In the genomic region with DNA sequence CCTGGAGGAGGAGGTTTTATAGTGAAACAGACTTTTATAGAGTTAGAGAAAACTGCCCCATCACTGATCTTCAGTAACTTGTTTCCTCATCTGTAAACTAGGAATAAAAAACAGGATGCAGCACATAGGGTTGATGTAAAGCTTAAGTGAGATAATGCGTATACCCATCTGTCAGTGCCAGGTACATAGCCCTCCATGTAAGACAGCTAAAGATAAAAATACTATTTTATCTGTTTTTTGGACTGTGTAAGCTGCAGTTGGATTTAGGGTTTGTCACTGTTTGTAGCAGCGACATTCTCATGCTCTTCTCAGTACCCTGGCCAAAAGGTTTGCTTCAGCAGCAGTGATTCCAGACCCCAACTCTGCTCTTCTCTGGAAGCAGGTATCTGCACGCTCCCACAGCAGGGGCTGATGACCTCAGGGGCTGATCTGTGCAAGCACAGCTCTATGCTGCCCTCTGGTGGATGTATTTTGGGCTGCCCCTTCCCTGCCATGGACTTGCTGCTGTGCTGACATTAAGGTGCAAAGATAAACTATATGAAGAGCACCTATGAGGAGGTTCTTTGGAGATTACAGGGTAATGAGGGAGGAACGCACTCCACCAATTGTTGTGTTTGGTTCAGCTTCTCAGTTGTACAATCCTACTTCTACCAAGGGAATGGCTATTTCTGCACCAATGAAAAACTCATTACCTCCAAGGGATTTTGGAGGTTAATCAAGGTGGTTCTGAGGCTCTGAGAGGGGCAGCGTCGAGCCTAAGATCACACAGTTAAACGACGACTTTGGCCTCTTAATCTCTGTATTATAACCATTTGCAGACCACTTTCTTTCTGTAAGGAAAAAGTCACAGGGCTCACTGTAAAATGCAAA, we compare ENCODE assay signal across 2 cellular contexts.
TF ChIP-seq lines count a peak whose summit lies in the region.

No MANE protein-coding gene starts in this region.

TF ChIP-seq in HCT116, 20 proteins besides CTCF, POLR2A, EP300 and RAD21 (continued from another document):
- no peak for TF ChIP-seq POLR2AphosphoS5 (IDR thresholded peaks at IDR 0.05; ENCODE audit: low read depth, low read length)
- TF ChIP-seq, protein P1, sequence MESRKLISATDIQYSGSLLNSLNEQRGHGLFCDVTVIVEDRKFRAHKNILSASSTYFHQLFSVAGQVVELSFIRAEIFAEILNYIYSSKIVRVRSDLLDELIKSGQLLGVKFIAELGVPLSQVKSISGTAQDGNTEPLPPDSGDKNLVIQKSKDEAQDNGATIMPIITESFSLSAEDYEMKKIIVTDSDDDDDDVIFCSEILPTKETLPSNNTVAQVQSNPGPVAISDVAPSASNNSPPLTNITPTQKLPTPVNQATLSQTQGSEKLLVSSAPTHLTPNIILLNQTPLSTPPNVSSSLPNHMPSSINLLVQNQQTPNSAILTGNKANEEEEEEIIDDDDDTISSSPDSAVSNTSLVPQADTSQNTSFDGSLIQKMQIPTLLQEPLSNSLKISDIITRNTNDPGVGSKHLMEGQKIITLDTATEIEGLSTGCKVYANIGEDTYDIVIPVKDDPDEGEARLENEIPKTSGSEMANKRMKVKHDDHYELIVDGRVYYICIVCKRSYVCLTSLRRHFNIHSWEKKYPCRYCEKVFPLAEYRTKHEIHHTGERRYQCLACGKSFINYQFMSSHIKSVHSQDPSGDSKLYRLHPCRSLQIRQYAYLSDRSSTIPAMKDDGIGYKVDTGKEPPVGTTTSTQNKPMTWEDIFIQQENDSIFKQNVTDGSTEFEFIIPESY (IDR thresholded peaks at IDR 0.05; ENCODE audit: extremely low read depth, insufficient replicate concordance, low read length), result no peak

TF ChIP-seq in SK-N-SH treated with all-trans-retinoic acid at 6 μM for 48 hours, 23 proteins besides CTCF, POLR2A, EP300 and RAD21 (continued from another document):
- TF ChIP-seq, protein P2, sequence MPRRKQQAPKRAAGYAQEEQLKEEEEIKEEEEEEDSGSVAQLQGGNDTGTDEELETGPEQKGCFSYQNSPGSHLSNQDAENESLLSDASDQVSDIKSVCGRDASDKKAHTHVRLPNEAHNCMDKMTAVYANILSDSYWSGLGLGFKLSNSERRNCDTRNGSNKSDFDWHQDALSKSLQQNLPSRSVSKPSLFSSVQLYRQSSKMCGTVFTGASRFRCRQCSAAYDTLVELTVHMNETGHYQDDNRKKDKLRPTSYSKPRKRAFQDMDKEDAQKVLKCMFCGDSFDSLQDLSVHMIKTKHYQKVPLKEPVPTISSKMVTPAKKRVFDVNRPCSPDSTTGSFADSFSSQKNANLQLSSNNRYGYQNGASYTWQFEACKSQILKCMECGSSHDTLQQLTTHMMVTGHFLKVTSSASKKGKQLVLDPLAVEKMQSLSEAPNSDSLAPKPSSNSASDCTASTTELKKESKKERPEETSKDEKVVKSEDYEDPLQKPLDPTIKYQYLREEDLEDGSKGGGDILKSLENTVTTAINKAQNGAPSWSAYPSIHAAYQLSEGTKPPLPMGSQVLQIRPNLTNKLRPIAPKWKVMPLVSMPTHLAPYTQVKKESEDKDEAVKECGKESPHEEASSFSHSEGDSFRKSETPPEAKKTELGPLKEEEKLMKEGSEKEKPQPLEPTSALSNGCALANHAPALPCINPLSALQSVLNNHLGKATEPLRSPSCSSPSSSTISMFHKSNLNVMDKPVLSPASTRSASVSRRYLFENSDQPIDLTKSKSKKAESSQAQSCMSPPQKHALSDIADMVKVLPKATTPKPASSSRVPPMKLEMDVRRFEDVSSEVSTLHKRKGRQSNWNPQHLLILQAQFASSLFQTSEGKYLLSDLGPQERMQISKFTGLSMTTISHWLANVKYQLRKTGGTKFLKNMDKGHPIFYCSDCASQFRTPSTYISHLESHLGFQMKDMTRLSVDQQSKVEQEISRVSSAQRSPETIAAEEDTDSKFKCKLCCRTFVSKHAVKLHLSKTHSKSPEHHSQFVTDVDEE (CRISPR knock-in tag; IDR thresholded peaks at IDR 0.05), result no peak
- TF ChIP-seq PATZ1 (CRISPR knock-in tag; IDR thresholded peaks at IDR 0.05; ENCODE audit: borderline replicate concordance) (no peak), ESRRG (CRISPR knock-in tag; IDR thresholded peaks at IDR 0.05) (no peak), GLIS3 (CRISPR knock-in tag; IDR thresholded peaks at IDR 0.05) (no peak), ARNTL (CRISPR knock-in tag; IDR thresholded peaks at IDR 0.05; ENCODE audit: borderline replicate concordance, low read depth) (no peak), SNAI2 (CRISPR knock-in tag; IDR thresholded peaks at IDR 0.05) (no peak), ZC3H10 (CRISPR knock-in tag; IDR thresholded peaks at IDR 0.05) (no peak), ZNF565 (CRISPR knock-in tag; conservative IDR thresholded peaks at IDR 0.05; ENCODE audit: low read depth) (no peak), ZFP30 (CRISPR knock-in tag; IDR thresholded peaks at IDR 0.05) (no peak), ZNF70 (CRISPR knock-in tag; IDR thresholded peaks at IDR 0.05) (no peak)
- TF ChIP-seq, protein P3, sequence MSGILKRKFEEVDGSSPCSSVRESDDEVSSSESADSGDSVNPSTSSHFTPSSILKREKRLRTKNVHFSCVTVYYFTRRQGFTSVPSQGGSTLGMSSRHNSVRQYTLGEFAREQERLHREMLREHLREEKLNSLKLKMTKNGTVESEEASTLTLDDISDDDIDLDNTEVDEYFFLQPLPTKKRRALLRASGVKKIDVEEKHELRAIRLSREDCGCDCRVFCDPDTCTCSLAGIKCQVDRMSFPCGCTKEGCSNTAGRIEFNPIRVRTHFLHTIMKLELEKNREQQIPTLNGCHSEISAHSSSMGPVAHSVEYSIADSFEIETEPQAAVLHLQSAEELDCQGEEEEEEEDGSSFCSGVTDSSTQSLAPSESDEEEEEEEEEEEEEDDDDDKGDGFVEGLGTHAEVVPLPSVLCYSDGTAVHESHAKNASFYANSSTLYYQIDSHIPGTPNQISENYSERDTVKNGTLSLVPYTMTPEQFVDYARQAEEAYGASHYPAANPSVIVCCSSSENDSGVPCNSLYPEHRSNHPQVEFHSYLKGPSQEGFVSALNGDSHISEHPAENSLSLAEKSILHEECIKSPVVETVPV (CRISPR knock-in tag; IDR thresholded peaks at IDR 0.05), result no peak
- TF ChIP-seq, protein P4, sequence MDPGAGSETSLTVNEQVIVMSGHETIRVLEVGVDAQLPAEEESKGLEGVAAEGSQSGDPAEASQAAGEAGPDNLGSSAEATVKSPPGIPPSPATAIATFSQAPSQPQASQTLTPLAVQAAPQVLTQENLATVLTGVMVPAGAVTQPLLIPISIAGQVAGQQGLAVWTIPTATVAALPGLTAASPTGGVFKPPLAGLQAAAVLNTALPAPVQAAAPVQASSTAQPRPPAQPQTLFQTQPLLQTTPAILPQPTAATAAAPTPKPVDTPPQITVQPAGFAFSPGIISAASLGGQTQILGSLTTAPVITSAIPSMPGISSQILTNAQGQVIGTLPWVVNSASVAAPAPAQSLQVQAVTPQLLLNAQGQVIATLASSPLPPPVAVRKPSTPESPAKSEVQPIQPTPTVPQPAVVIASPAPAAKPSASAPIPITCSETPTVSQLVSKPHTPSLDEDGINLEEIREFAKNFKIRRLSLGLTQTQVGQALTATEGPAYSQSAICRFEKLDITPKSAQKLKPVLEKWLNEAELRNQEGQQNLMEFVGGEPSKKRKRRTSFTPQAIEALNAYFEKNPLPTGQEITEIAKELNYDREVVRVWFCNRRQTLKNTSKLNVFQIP (CRISPR knock-in tag; IDR thresholded peaks at IDR 0.05; ENCODE audit: borderline replicate concordance, low read depth), result no peak
